8 cellular contexts compared by ENCODE assay signal in genomic region chr3:37855363-37855970, GRCh38. TPM values are rescaled to one million over a fixed set of nuclear protein-coding genes. Genes with fewer than 3 reads are reported as not detected.
DNase-seq lines count a peak whose midpoint lies in the region; ATAC-seq and TF ChIP-seq lines count a peak whose summit lies in the region.

No MANE protein-coding gene starts in this region.

- H3K27ac ChIP-seq in heart right ventricle, result peak overlapping the region in 4 of 10 donors; percentile 49 to 70 (median 60)

- peaks cover 3% of the 10 kb centered on the region for H3K27me3 Mint-ChIP-seq in activated naive CD8-positive, alpha-beta T cell treated with anti-CD3 and anti-CD28 coated beads, Interleukin-2, amount 50 U/mL, for 24 hours

- H3K4me3 Mint-ChIP-seq in activated naive CD8-positive, alpha-beta T cell treated with anti-CD3 and anti-CD28 coated beads, Interleukin-2, amount 50 U/mL, for 24 hours, result no peak overlapping the region

- WGBS in heart right ventricle, 2 donors, result 32 to 33% methylated on average over 5 of the region's 5 CpGs

- no peaks in the 10 kb centered on the region for H3K27me3 ChIP-seq in Loucy (ENCODE audit: insufficient read depth, low read length, poor library complexity, severe bottlenecking)
- H3K27me3 ChIP-seq in heart right ventricle, result no peaks in the 10 kb centered on the region

- no peaks in the 10 kb centered on the region for H3K9me3 Mint-ChIP-seq in activated naive CD8-positive, alpha-beta T cell treated with anti-CD3 and anti-CD28 coated beads, Interleukin-2, amount 50 U/mL, for 24 hours

- H3K4me1 Mint-ChIP-seq in activated naive CD8-positive, alpha-beta T cell treated with anti-CD3 and anti-CD28 coated beads, Interleukin-2, amount 50 U/mL, for 24 hours, result peaks cover 3% of the 10 kb centered on the region

- no peaks in the 10 kb centered on the region for H3K9me3 ChIP-seq in Loucy (ENCODE audit: insufficient read depth, low read depth, low read length)
- H3K9me3 ChIP-seq in heart right ventricle, result no peaks in the 10 kb centered on the region

- H3K79me2 ChIP-seq in Loucy (ENCODE audit: insufficient read depth, low read length), result no peaks in the 10 kb centered on the region

- intact Hi-C loops in heart right ventricle (cut with DNase I), result loop anchor here in 6 of 10 donors (1.0 to 5.0 kb wide), 6 partner anchors 111 to 147 kb away; no protein-coding TSS in a partner anchor

- no peak overlapping the region for H2AFZ ChIP-seq in Loucy (ENCODE audit: low read length)

- H3K4me2 ChIP-seq in Loucy (ENCODE audit: low read depth, low read length, poor library complexity, severe bottlenecking), result no peak overlapping the region

- ATAC-seq in activated naive CD8-positive, alpha-beta T cell treated with anti-CD3 and anti-CD28 coated beads, Interleukin-2, amount 50 U/mL, for 24 hours, result peak; percentile 49
- ATAC-seq in heart right ventricle (peak; percentile 28 to 67 (median 56)), HG03135 (IDR thresholded peaks at IDR 0.05; ENCODE audit: unreplicated experiment) (no peak)

- H3K9me2 ChIP-seq in Loucy (replicated peaks; ENCODE audit: low read depth, low read length), result no peaks in the 10 kb centered on the region

- H3K36me3 ChIP-seq in Loucy (ENCODE audit: insufficient read depth, low read length) (no peaks in the 10 kb centered on the region), heart right ventricle (peaks cover 0 to 6% (median 0%) of the 10 kb centered on the region in 9 donors)

- TF ChIP-seq CTCF in Loucy (conservative IDR thresholded peaks at IDR 0.05; ENCODE audit: low read length), result peak; percentile 90
- TF ChIP-seq CTCF in heart right ventricle (IDR thresholded peaks at IDR 0.05), result peak; percentile 89 to 99 (median 96)

- H3K4me1 ChIP-seq in Loucy (ENCODE audit: insufficient read depth, low read length, poor library complexity, severe bottlenecking) (peaks cover 11% of the 10 kb centered on the region), heart right ventricle (peaks cover 3 to 31% (median 19%) of the 10 kb centered on the region in 9 donors)

- no peak overlapping the region for H3K4me3 ChIP-seq in Loucy (ENCODE audit: low read length, poor library complexity, severe bottlenecking)
- no peak overlapping the region for H3K4me3 ChIP-seq in heart right ventricle

- no peaks in the 10 kb centered on the region for H3K36me3 Mint-ChIP-seq in activated naive CD8-positive, alpha-beta T cell treated with anti-CD3 and anti-CD28 coated beads, Interleukin-2, amount 50 U/mL, for 24 hours (ENCODE audit: low read depth)

- no peaks in the 10 kb centered on the region for H4K20me1 ChIP-seq in Loucy (ENCODE audit: insufficient read depth, low read length, poor library complexity, severe bottlenecking)

- no peak overlapping the region for H3K27ac Mint-ChIP-seq in activated naive CD8-positive, alpha-beta T cell treated with anti-CD3 and anti-CD28 coated beads, Interleukin-2, amount 50 U/mL, for 24 hours

- no peak overlapping the region for H3K9ac ChIP-seq in Loucy (ENCODE audit: low read depth, low read length, poor library complexity, severe bottlenecking)

- H3F3A ChIP-seq in Loucy (ENCODE audit: low read depth), result no peaks in the 10 kb centered on the region

- DNase-seq in NCI-H524 (lab: John Stamatoyannopoulos, UW), result peak; percentile 43 to 68
- DNase-seq in NCI-H524 treated with DMSO at 0.1 percent for 48 hours (lab: John Stamatoyannopoulos, UW), result no peak
- peak; percentile 29 to 65 (median 54) for DNase-seq in T-helper 1 cell
- DNase-seq in activated naive CD8-positive, alpha-beta T cell treated with anti-CD3 and anti-CD28 coated beads, Interleukin-2, amount 50 U/mL, for 24 hours, result peak; percentile 85
- peak; percentile 87 to 88 for DNase-seq in heart right ventricle
- DNase-seq in retina, result peak; percentile 86

RNA-seq across cellular contexts. Expression of gene CTDSPL, which starts 6.2 kb away (rescaled TPM):
- 10 to 100 TPM; 27.8 to 51.5 (median 42.0) TPM for total RNA-seq in heart right ventricle
- 10 to 100 TPM in 1 of 2 donors, 1 to 10 TPM in 1; 5.4 to 11.3 TPM for polyA plus RNA-seq in heart right ventricle
